8 cellular contexts compared by ENCODE assay signal in genomic region chr1:156295391-156295947, GRCh38. TPM values are rescaled to one million over a fixed set of nuclear protein-coding genes. Genes with fewer than 3 reads are reported as not detected.
A peak's percentile ranks its signal among the peaks of the same experiment; 100 is the strongest.
DNase-seq lines count a peak whose midpoint lies in the region; ATAC-seq and TF ChIP-seq lines count a peak whose summit lies in the region.

GLMP (minus strand) TSS chr1:156295679; CDS start chr1:156295645, 34 bp downstream.

- peaks cover 6 to 14% of the 10 kb centered on the region in 2 donors for H3K4me1 ChIP-seq in muscle layer of duodenum (ENCODE audit: control insufficient read depth in 1 of 2, insufficient read depth in 2 of 2, low read length in 2 of 2)

- no peaks in the 10 kb centered on the region for H3K9me3 Mint-ChIP-seq in activated T-helper 17 cell treated with anti-CD3 and anti-CD28 coated beads, Interleukin-2, amount 50 U/mL, for 72 hours

- peak; percentile 80 for DNase-seq in DMS 273 (lab: John Stamatoyannopoulos, UW; ENCODE audit: unreplicated experiment)
- DNase-seq in fibroblast of mammary gland (ENCODE audit: low read depth) = peak; percentile 68
- peak; percentile 24 to 63 (median 47) for DNase-seq in stimulated activated naive CD4-positive, alpha-beta T cell (lab: John Stamatoyannopoulos, UW)

- H3K9me3 ChIP-seq in muscle layer of duodenum (ENCODE audit: control insufficient read depth in 1 of 2, low read length in 2 of 2) = no peaks in the 10 kb centered on the region

- H3K27me3 ChIP-seq in muscle layer of duodenum (ENCODE audit: low read depth, low read length) = no peaks in the 10 kb centered on the region

- peak within 1 kb of the TSS; percentile 89 for H3K27ac Mint-ChIP-seq in activated T-helper 17 cell treated with anti-CD3 and anti-CD28 coated beads, Interleukin-2, amount 50 U/mL, for 72 hours

- peak within 1 kb of the TSS; percentile 49 for H3K27ac ChIP-seq in muscle layer of duodenum (ENCODE audit: low read length)

- peaks cover 0 to 7% of the 10 kb centered on the region in 2 donors for H3K36me3 ChIP-seq in muscle layer of duodenum (ENCODE audit: control insufficient read depth in 1 of 2, insufficient read depth in 2 of 2, low read length in 2 of 2)

- no peak for TF ChIP-seq CTCF in fibroblast of mammary gland (conservative IDR thresholded peaks at IDR 0.05; ENCODE audit: control insufficient read depth, insufficient read depth, low read depth, low read length)

- H3K36me3 Mint-ChIP-seq in activated T-helper 17 cell treated with anti-CD3 and anti-CD28 coated beads, Interleukin-2, amount 50 U/mL, for 72 hours (ENCODE audit: low read depth) = peaks cover 22% of the 10 kb centered on the region

- no peaks in the 10 kb centered on the region for H3K27me3 Mint-ChIP-seq in activated T-helper 17 cell treated with anti-CD3 and anti-CD28 coated beads, Interleukin-2, amount 50 U/mL, for 72 hours

- H3K4me3 Mint-ChIP-seq in activated T-helper 17 cell treated with anti-CD3 and anti-CD28 coated beads, Interleukin-2, amount 50 U/mL, for 72 hours = peak within 1 kb of the TSS; percentile 86

- ATAC-seq in HG03432 (IDR thresholded peaks at IDR 0.05; ENCODE audit: unreplicated experiment) (peak; percentile 62), GM19395 (IDR thresholded peaks at IDR 0.05; ENCODE audit: unreplicated experiment) (no peak)
- peak; percentile 94 for ATAC-seq in activated T-helper 17 cell treated with anti-CD3 and anti-CD28 coated beads, Interleukin-2, amount 50 U/mL, for 72 hours (replicated peaks)

- H3K4me3 ChIP-seq in fibroblast of mammary gland (ENCODE audit: control insufficient read depth, low read depth, low read length) (peak within 1 kb of the TSS; percentile 76), muscle layer of duodenum (ENCODE audit: low read depth in 1 of 2, low read length in 2 of 2) (peak within 1 kb of the TSS; percentile 90 to 96)

- peaks cover 7% of the 10 kb centered on the region for H3K4me1 Mint-ChIP-seq in activated T-helper 17 cell treated with anti-CD3 and anti-CD28 coated beads, Interleukin-2, amount 50 U/mL, for 72 hours

TF ChIP-seq in PFSK-1, 5 proteins besides CTCF, POLR2A, EP300 and RAD21:
- TF ChIP-seq TAF1 (IDR thresholded peaks at IDR 0.05; ENCODE audit: borderline replicate concordance, insufficient read depth, low read length) (peak; percentile 83; the same call in 1 of the 2 replicates), FOXP2 (optimal IDR thresholded peaks at IDR 0.05; ENCODE audit: borderline replicate concordance, extremely low read depth, extremely low read length, insufficient read depth) (no peak), REST (IDR thresholded peaks at IDR 0.05; ENCODE audit: insufficient read depth in 1 of 2, low read depth in 2 of 2, low read length in 2 of 2) (no peak), SIN3A (IDR thresholded peaks at IDR 0.05; ENCODE audit: borderline replicate concordance, insufficient read depth, low read length) (peak; percentile 90; the same call in 1 of the 2 replicates), POLR2AphosphoS5 (IDR thresholded peaks at IDR 0.05; ENCODE audit: low read depth, low read length) (peak; percentile 87)

RNA-seq across cellular contexts. Expression of gene GLMP, which starts in this region (rescaled TPM):
- polyA plus RNA-seq in PFSK-1 (2012; ENCODE audit: insufficient read length, low read depth) = 62.5 TPM
- 10 to 100 TPM; 18.3 to 19.1 TPM for total RNA-seq in activated T-helper 17 cell treated with anti-CD3 and anti-CD28 coated beads, Interleukin-2, amount 50 U/mL, for 72 hours
